ENCODE assay signal across 7 cellular contexts in genomic region chr7:26506196-26506595, GRCh38.
"Had no signal": no experiment of that assay in that cellular context is flagged by ENCODE, and none has a peak within 500 bp of the region (broad histone marks: within the 10 kb centered on the region; RNA-seq: fewer than 3 reads in every experiment).

No MANE protein-coding gene starts in this region.

- ATAC-seq: GM23338 had no signal

- DNase-seq: H9, HCEC 1CT, KG1 had no signal

- FAIRE-seq: H1, H54 had no signal

- H3K27ac ChIP-seq: HL-60 had no signal

- H3K4me3 ChIP-seq: GM23338 had no signal

- H3K4me2 ChIP-seq: GM23338 had no signal
